ENCODE assay signal across 9 cellular contexts in genomic region chr2:65366595-65367125, GRCh38.
A peak's percentile ranks its signal among the peaks of the same experiment; 100 is the strongest.
DNase-seq lines count a peak whose midpoint lies in the region; ATAC-seq and TF ChIP-seq lines count a peak whose summit lies in the region.
"Had no signal": no experiment of that assay in that cellular context is flagged by ENCODE, and none has a peak within 500 bp of the region (broad histone marks: within the 10 kb centered on the region; RNA-seq: fewer than 3 reads in every experiment).

No MANE protein-coding gene starts in this region.

- H3K9me3 Mint-ChIP-seq in CD4-positive, alpha-beta T cell, result no peaks in the 10 kb centered on the region

- intact Hi-C loops in CD4-positive, alpha-beta T cell (cut with DNase I, micrococcal nuclease), result no loop called here

- H3K36me3 Mint-ChIP-seq in CD4-positive, alpha-beta T cell (ENCODE audit: low read depth), result no peaks in the 10 kb centered on the region

- DNase-seq in CD4-positive, alpha-beta T cell, result no peak
- DNase-seq in SK-N-MC (ENCODE audit: low read depth, low spot score) (no peak), fibroblast of lung (ENCODE audit: low read depth in 2 of 2) (peak; percentile 94 to 97)

- peaks cover 48% of the 10 kb centered on the region for H3K79me2 ChIP-seq in fibroblast of lung (ENCODE audit: control insufficient read depth, insufficient read depth, low read length)

- no peak overlapping the region for H3K4me3 Mint-ChIP-seq in CD4-positive, alpha-beta T cell

- H3K4me2 ChIP-seq in fibroblast of lung (ENCODE audit: extremely low read depth, insufficient read depth, low read length) (peak overlapping the region; percentile 76), skeletal muscle satellite cell (ENCODE audit: low read length) (peak overlapping the region; percentile 83)

- no peaks in the 10 kb centered on the region for H4K20me1 ChIP-seq in fibroblast of lung (ENCODE audit: control insufficient read depth, extremely low read depth, insufficient read depth, low read length)

- no peak overlapping the region for H2AFZ ChIP-seq in fibroblast of lung (ENCODE audit: low read length)

- no peak overlapping the region for H3K27ac Mint-ChIP-seq in CD4-positive, alpha-beta T cell

- TF ChIP-seq EP300 in Ishikawa (IDR thresholded peaks at IDR 0.05; ENCODE audit: borderline replicate concordance), result no peak

- POLR2A ChIA-PET in CD4-positive, alpha-beta T cell (lab: Charles Lee), result interaction anchor here (1.3 kb wide), 1 partner anchor 9 kb away, joined by 4 read pairs; no protein-coding TSS in a partner anchor

- H3K4me3 ChIP-seq in SK-N-MC (no peak overlapping the region), fibroblast of lung (replicated peaks in 1 of 4; ENCODE audit: control extremely low read depth in 1 of 4, insufficient read depth in 1 of 4, low read depth in 3 of 4, low read length in 4 of 4) (peak overlapping the region; percentile 19 to 48 (median 34)), skeletal muscle satellite cell (ENCODE audit: low read length) (peak overlapping the region; percentile 63)

- no peaks in the 10 kb centered on the region for H3K36me3 ChIP-seq in SK-N-MC (ENCODE audit: insufficient read depth, low read length)
- H3K36me3 ChIP-seq in fibroblast of lung (ENCODE audit: control insufficient read depth, insufficient read depth, low read length), result no peaks in the 10 kb centered on the region
- no peaks in the 10 kb centered on the region for H3K36me3 ChIP-seq in skeletal muscle satellite cell (ENCODE audit: insufficient read depth, low read length)
- H3K36me3 ChIP-seq: neutrophil had no signal

- H3K4me1 ChIP-seq in fibroblast of lung (ENCODE audit: control insufficient read depth, extremely low read depth, insufficient read depth, low read length) (peaks cover 28% of the 10 kb centered on the region), skeletal muscle satellite cell (ENCODE audit: control insufficient read depth, insufficient read depth, low read length) (peaks cover 64% of the 10 kb centered on the region)

- no peak for TF ChIP-seq CTCF in CD4-positive, alpha-beta T cell (IDR thresholded peaks at IDR 0.05)
- no peak for TF ChIP-seq CTCF in fibroblast of lung (conservative IDR thresholded peaks at IDR 0.05 in 1 of 2, IDR thresholded peaks at IDR 0.05 in 1 of 2; ENCODE audit: low read depth in 1 of 2, low read length in 2 of 2)

- ATAC-seq in CD4-positive, alpha-beta T cell (ENCODE audit: poor library complexity), result peak; percentile 32
- peak; percentile 84 for ATAC-seq in GM19351 (IDR thresholded peaks at IDR 0.05; ENCODE audit: unreplicated experiment)
- ATAC-seq in HG03097 (IDR thresholded peaks at IDR 0.05; ENCODE audit: low FRiP score, unreplicated experiment), result no peak
- ATAC-seq in HG03159 (IDR thresholded peaks at IDR 0.05; ENCODE audit: unreplicated experiment), result no peak

- no peaks in the 10 kb centered on the region for H3K27me3 Mint-ChIP-seq in CD4-positive, alpha-beta T cell

- H3K4me1 Mint-ChIP-seq in CD4-positive, alpha-beta T cell (ENCODE audit: low read depth), result no peaks in the 10 kb centered on the region

- TF ChIP-seq RAD21 in Ishikawa (IDR thresholded peaks at IDR 0.05; ENCODE audit: low read depth), result no peak

- CTCF ChIA-PET in CD4-positive, alpha-beta T cell (lab: Charles Lee), result interaction anchor here (0.6 kb wide), 1 partner anchor 14 kb away, joined by 3 read pairs; no protein-coding TSS in a partner anchor

- H3K9ac ChIP-seq in SK-N-MC (ENCODE audit: insufficient read length) (no peak overlapping the region), fibroblast of lung (ENCODE audit: insufficient read depth, low read length) (no peak overlapping the region), skeletal muscle satellite cell (ENCODE audit: low read depth, low read length) (peak overlapping the region; percentile 68)

- H3K9me3 ChIP-seq in CD4-positive, alpha-beta T cell (ENCODE audit: control insufficient read depth, low read length), result no peaks in the 10 kb centered on the region
- H3K9me3 ChIP-seq in SK-N-MC (ENCODE audit: low read depth, low read length) (no peaks in the 10 kb centered on the region), fibroblast of lung (ENCODE audit: control insufficient read depth, insufficient read depth, low read depth, low read length) (no peaks in the 10 kb centered on the region), skeletal muscle satellite cell (replicated peaks; ENCODE audit: low read length) (no peaks in the 10 kb centered on the region)
- H3K9me3 ChIP-seq: neutrophil had no signal

- no peaks in the 10 kb centered on the region for H3K27me3 ChIP-seq in CD4-positive, alpha-beta T cell (ENCODE audit: control insufficient read depth, insufficient read depth, low read length)
- no peaks in the 10 kb centered on the region for H3K27me3 ChIP-seq in fibroblast of lung (ENCODE audit: control insufficient read depth, insufficient read depth, low read length)
- H3K27me3 ChIP-seq in skeletal muscle satellite cell (ENCODE audit: control insufficient read depth, insufficient read depth, low read length), result no peaks in the 10 kb centered on the region
- H3K27me3 ChIP-seq: neutrophil had no signal

- H3K27ac ChIP-seq in CD4-positive, alpha-beta T cell (ENCODE audit: low read depth, low read length), result no peak overlapping the region
- H3K27ac ChIP-seq in SK-N-MC, result 0 out of 2 replicates have a peak overlapping the region, but pooled peaks have one; percentile 67
- H3K27ac ChIP-seq in fibroblast of lung (ENCODE audit: insufficient read depth, low read length), result peak overlapping the region; percentile 63
- H3K27ac ChIP-seq: neutrophil had no signal

TF ChIP-seq in Ishikawa, 13 proteins besides CTCF, POLR2A, EP300 and RAD21:
- TF ChIP-seq TEAD4 (IDR thresholded peaks at IDR 0.05) (0 out of 2 replicates have a peak, but pooled peaks have one; percentile 27), REST (IDR thresholded peaks at IDR 0.05; ENCODE audit: low read depth) (no peak), MAX (IDR thresholded peaks at IDR 0.05) (no peak), TCF12 (IDR thresholded peaks at IDR 0.05; ENCODE audit: low read depth) (0 out of 2 replicates have a peak, but pooled peaks have one; percentile 51), ZBTB7A (IDR thresholded peaks at IDR 0.05; ENCODE audit: low read depth) (no peak), FOXM1 (IDR thresholded peaks at IDR 0.05; ENCODE audit: borderline replicate concordance, low read depth) (no peak), TAF1 (IDR thresholded peaks at IDR 0.05; ENCODE audit: low read depth) (no peak), CEBPB (IDR thresholded peaks at IDR 0.05) (no peak), CREB1 (IDR thresholded peaks at IDR 0.05; ENCODE audit: low read depth) (no peak)
TF ChIP-seq in Ishikawa: peak in this region for 2.

Comparison
In these comparisons a context has a peak if more than half of its experiments do, and no peak if none do; other contexts are left out.
1. ATAC-seq: peak in CD4-positive, alpha-beta T cell (single experiment) and GM19351 (single experiment); none in HG03097 (single experiment) and HG03159 (single experiment).
2. DNase-seq: peak in fibroblast of lung (2 of 2); none in CD4-positive, alpha-beta T cell (0 of 10) and SK-N-MC (single experiment).